30 cellular contexts compared by ENCODE assay signal in the genomic region with DNA sequence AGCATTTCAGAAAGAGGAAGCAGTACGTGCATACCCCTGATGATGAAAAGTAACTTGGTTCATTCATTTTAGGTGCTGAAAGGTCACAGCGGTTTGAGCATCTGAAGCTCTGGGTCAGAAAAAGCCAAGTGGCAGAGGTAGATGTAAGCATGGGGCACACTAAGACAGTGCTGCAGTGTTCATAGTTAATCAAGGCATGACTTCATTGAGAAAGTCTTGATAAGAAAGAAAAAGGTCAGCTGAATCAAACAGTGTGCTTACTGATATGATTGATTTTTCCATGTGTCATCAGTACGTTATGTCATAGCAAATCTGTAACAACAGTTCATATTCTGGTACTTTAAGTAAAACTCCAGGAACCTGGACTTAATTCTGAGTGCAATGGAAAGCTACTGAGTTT.
"Had no signal": no experiment of that assay in that cellular context is flagged by ENCODE, and none has a peak within 500 bp of the region (broad histone marks: within the 10 kb centered on the region; RNA-seq: fewer than 3 reads in every experiment).

No MANE protein-coding gene starts in this region.

- H3K4me3 Mint-ChIP-seq: activated CD8-positive, alpha-beta T cell treated with anti-CD3 and anti-CD28 coated beads for 36 hours; activated naive CD4-positive, alpha-beta T cell treated with anti-CD3 and anti-CD28 coated beads, Interleukin-2, amount 50 U/mL, for 24 hours; activated naive CD8-positive, alpha-beta T cell treated with anti-CD3 and anti-CD28 coated beads, Interleukin-2, amount 50 U/mL, for 24 hours; central memory CD8-positive, alpha-beta T cell; dendritic cell treated with granulocyte-macrophage colony-stimulating factor and Interleukin-4, amounts not matched to agents 40 ng/mL and 50 ng/mL, for 4 days; immature natural killer cell; naive B cell; nephron progenitor cell; stimulated activated memory B cell treated with anti-CD40 and anti-IgM and Interleukin-4, amounts not matched to agents 10 μg/mL and 1 μg/mL and 100 μg/mL, for 72 hours; WTC11 had no signal

- H3K36me3 ChIP-seq: esophagus muscularis mucosa, heart left ventricle, neutrophil, prostate gland, stomach, thyroid gland had no signal

- H3K27ac Mint-ChIP-seq: activated CD8-positive, alpha-beta T cell treated with anti-CD3 and anti-CD28 coated beads for 36 hours; activated naive CD4-positive, alpha-beta T cell treated with anti-CD3 and anti-CD28 coated beads, Interleukin-2, amount 50 U/mL, for 24 hours; activated naive CD8-positive, alpha-beta T cell treated with anti-CD3 and anti-CD28 coated beads, Interleukin-2, amount 50 U/mL, for 24 hours; activated T-helper 2 cell treated with anti-CD3 and anti-CD28 coated beads, Interferon-gamma antibody, Interleukin-2, Interleukin-4, amounts not matched to agents 10 μg/mL and 5 μg/mL and 100 μg/mL, durations not matched to agents 14 hours and 24 hours and 36 hours; dendritic cell treated with granulocyte-macrophage colony-stimulating factor and Interleukin-4, amounts not matched to agents 40 ng/mL and 50 ng/mL, for 4 days; immature natural killer cell; naive B cell; nephron progenitor cell; stimulated activated memory B cell treated with anti-CD40 and anti-IgM and Interleukin-4, amounts not matched to agents 10 μg/mL and 1 μg/mL and 100 μg/mL, for 72 hours; WTC11 had no signal

- H3K9me3 Mint-ChIP-seq: activated naive CD8-positive, alpha-beta T cell treated with anti-CD3 and anti-CD28 coated beads, Interleukin-2, amount 50 U/mL, for 24 hours; activated T-helper 2 cell treated with anti-CD3 and anti-CD28 coated beads, Interferon-gamma antibody, Interleukin-2, Interleukin-4, amounts not matched to agents 10 μg/mL and 5 μg/mL and 100 μg/mL, durations not matched to agents 14 hours and 24 hours and 36 hours; dendritic cell treated with granulocyte-macrophage colony-stimulating factor and Interleukin-4, amounts not matched to agents 40 ng/mL and 50 ng/mL, for 4 days; nephron progenitor cell; stimulated activated memory B cell treated with anti-CD40 and anti-IgM and Interleukin-4, amounts not matched to agents 10 μg/mL and 1 μg/mL and 100 μg/mL, for 72 hours; WTC11 had no signal

- H3K27ac ChIP-seq: esophagus muscularis mucosa, foreskin keratinocyte, heart left ventricle, neutrophil, prostate gland, skin epidermis, stomach, thyroid gland had no signal

- H3K36me3 Mint-ChIP-seq: activated naive CD4-positive, alpha-beta T cell treated with anti-CD3 and anti-CD28 coated beads, Interleukin-2, amount 50 U/mL, for 24 hours; immature natural killer cell; naive B cell; stimulated activated memory B cell treated with anti-CD40 and anti-IgM and Interleukin-4, amounts not matched to agents 10 μg/mL and 1 μg/mL and 100 μg/mL, for 72 hours; WTC11 had no signal

- H3K4me1 Mint-ChIP-seq: activated naive CD4-positive, alpha-beta T cell treated with anti-CD3 and anti-CD28 coated beads, Interleukin-2, amount 50 U/mL, for 24 hours; activated naive CD8-positive, alpha-beta T cell treated with anti-CD3 and anti-CD28 coated beads, Interleukin-2, amount 50 U/mL, for 24 hours; central memory CD8-positive, alpha-beta T cell; immature natural killer cell; naive B cell; stimulated activated memory B cell treated with anti-CD40 and anti-IgM and Interleukin-4, amounts not matched to agents 10 μg/mL and 1 μg/mL and 100 μg/mL, for 72 hours had no signal

- DNase-seq: activated CD4-positive, alpha-beta T cell treated with anti-CD3 and anti-CD28 coated beads, Interleukin-2, amount 50 U/mL, for 1 hour; activated CD8-positive, alpha-beta T cell treated with anti-CD3 and anti-CD28 coated beads for 36 hours; activated naive CD8-positive, alpha-beta T cell treated with anti-CD3 and anti-CD28 coated beads, Interleukin-2, amount 50 U/mL, for 24 hours; activated T-cell treated with anti-CD3 and anti-CD28 coated beads, Interleukin-2, amount 50 U/mL, for 48 hours; effector CD4-positive, alpha-beta T cell; foreskin keratinocyte; heart left ventricle; immature natural killer cell; kidney; left colon; mammary epithelial cell; naive B cell; nephron progenitor cell; retina; stimulated activated CD4-positive, alpha-beta T cell treated with anti-CD3 and anti-CD28 coated beads, Interleukin-4, amount 100 ng/mL, for 4 hours; stimulated activated CD8-positive, alpha-beta memory T cell treated with anti-CD3 and anti-CD28 coated beads, Interleukin-4, amount 100 ng/mL, for 48 hours; stomach; T-helper 2 cell; thyroid gland had no signal

- H3K4me1 ChIP-seq: foreskin keratinocyte, heart left ventricle, prostate gland, stomach, thyroid gland had no signal

- H3K9me3 ChIP-seq: esophagus muscularis mucosa, heart left ventricle, neutrophil, prostate gland, stomach, thyroid gland had no signal

- H3K27me3 Mint-ChIP-seq: activated CD8-positive, alpha-beta T cell treated with anti-CD3 and anti-CD28 coated beads for 36 hours; activated naive CD4-positive, alpha-beta T cell treated with anti-CD3 and anti-CD28 coated beads, Interleukin-2, amount 50 U/mL, for 24 hours; activated naive CD8-positive, alpha-beta T cell treated with anti-CD3 and anti-CD28 coated beads, Interleukin-2, amount 50 U/mL, for 24 hours; central memory CD8-positive, alpha-beta T cell; dendritic cell treated with granulocyte-macrophage colony-stimulating factor and Interleukin-4, amounts not matched to agents 40 ng/mL and 50 ng/mL, for 4 days; naive B cell; stimulated activated memory B cell treated with anti-CD40 and anti-IgM and Interleukin-4, amounts not matched to agents 10 μg/mL and 1 μg/mL and 100 μg/mL, for 72 hours had no signal

- H3K4me3 ChIP-seq: esophagus muscularis mucosa, heart left ventricle, prostate gland, skin epidermis, stomach, thyroid gland had no signal

- ATAC-seq: activated CD8-positive, alpha-beta T cell treated with anti-CD3 and anti-CD28 coated beads for 36 hours; activated naive CD8-positive, alpha-beta T cell treated with anti-CD3 and anti-CD28 coated beads, Interleukin-2, amount 50 U/mL, for 24 hours; heart left ventricle; sciatic nerve; stimulated activated memory B cell treated with anti-CD40 and anti-IgM and Interleukin-4, amounts not matched to agents 10 μg/mL and 1 μg/mL and 100 μg/mL, for 72 hours had no signal

- H3K27me3 ChIP-seq: esophagus muscularis mucosa, heart left ventricle, neutrophil, stomach, thyroid gland had no signal
